ENCODE assay signal across 8 cellular contexts in the genomic region with DNA sequence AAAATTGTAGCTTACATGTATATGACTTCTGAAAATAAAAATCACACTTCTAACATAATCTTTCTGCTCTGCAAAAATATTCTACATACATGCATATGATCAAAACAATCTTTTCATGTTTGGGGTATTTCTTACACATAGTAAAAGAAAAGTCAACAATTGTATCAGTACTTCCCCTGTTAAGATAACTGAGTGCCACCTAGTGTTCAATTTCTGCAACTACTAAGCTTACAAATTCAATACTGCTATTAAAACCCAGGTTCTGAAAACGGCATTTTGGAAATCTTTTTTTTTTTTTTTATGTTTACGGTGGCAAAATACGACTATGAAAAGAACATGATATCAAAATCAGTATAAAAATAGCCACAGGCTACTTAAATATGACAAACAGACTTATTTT. TPM values are rescaled to one million over a fixed set of nuclear protein-coding genes. Genes with fewer than 3 reads are reported as not detected.
DNase-seq lines count a peak whose midpoint lies in the region; ATAC-seq, FAIRE-seq and TF ChIP-seq lines count a peak whose summit lies in the region.
"Not testable (repeated sequence)": the region's sequence is repeated elsewhere in the genome, so short reads cannot be mapped to it uniquely, and the experiment has no call there.

No MANE protein-coding gene starts in this region.

- in situ Hi-C loops in astrocyte of the spinal cord (cut with HindIII; ENCODE audit: low sequenced_read_pairs); HepG2 (cut with HindIII; ENCODE audit: extremely low pct_ligation_motif_present, low pct_unique_long_range_greater_than_20kb): not testable (repeated sequence)

- H3K4me2 ChIP-seq in OCI-LY3 (ENCODE audit: low read length); HepG2 (ENCODE audit: low read depth, low read length); smooth muscle cell: not testable (repeated sequence)

- not testable (repeated sequence) for H2AFZ ChIP-seq in OCI-LY3 (ENCODE audit: low read depth, low read length); HepG2 (ENCODE audit: low read length); smooth muscle cell (ENCODE audit: low read depth)

- not testable (repeated sequence) for TF ChIP-seq RAD21 in HepG2 (CRISPR knock-in tag; IDR thresholded peaks at IDR 0.05)

- not testable (repeated sequence) for H3K27me3 Mint-ChIP-seq in CD4-positive, CD25-positive, alpha-beta regulatory T cell

- peak; percentile 96 for FAIRE-seq in HepG2 (lab: Jason Lieb, UNC)

- intact Hi-C loops in esophagus muscularis mucosa (cut with DNase I), result loop anchor here (10.0 kb wide), 1 partner anchor 583 kb away; no protein-coding TSS in a partner anchor
- intact Hi-C loops in HepG2 (cut with micrococcal nuclease; ENCODE audit: unreplicated experiment), result not testable (repeated sequence)

- H3K36me3 ChIP-seq in CD4-positive, CD25-positive, alpha-beta regulatory T cell (ENCODE audit: control insufficient read depth, insufficient read depth, low read length), result peaks cover 38% of the 10 kb centered on the region
- H3K36me3 ChIP-seq in OCI-LY3 (replicated peaks; ENCODE audit: low read depth, low read length) (peaks cover 29% of the 10 kb centered on the region), esophagus muscularis mucosa (peaks cover 0 to 57% (median 40%) of the 10 kb centered on the region in 4 donors)
- not testable (repeated sequence) for H3K36me3 ChIP-seq in HepG2 (replicated peaks in 1 of 2; ENCODE audit: control insufficient read depth in 1 of 2, insufficient read depth in 2 of 2, low read length in 2 of 2); smooth muscle cell (ENCODE audit: low read depth)

- POLR2A ChIA-PET in HepG2 (lab: Yijun Ruan, JAX), result not testable (repeated sequence)

- TF ChIP-seq CTCF in OCI-LY3 (IDR thresholded peaks at IDR 0.05; ENCODE audit: low read depth, low read length) (peak; percentile 9; the same call in 1 of the 2 replicates), astrocyte of the spinal cord (IDR thresholded peaks at IDR 0.05; ENCODE audit: low read depth, low read length) (peak; percentile 31), esophagus muscularis mucosa (IDR thresholded peaks at IDR 0.05) (peak in 2 of 3 experiments; percentile 35), smooth muscle cell (IDR thresholded peaks at IDR 0.05; ENCODE audit: borderline replicate concordance, insufficient read depth, poor library complexity, severe bottlenecking) (peak; percentile 28)
- TF ChIP-seq CTCF in HepG2 (CRISPR knock-in tag; IDR thresholded peaks at IDR 0.05), result not testable (repeated sequence)

- peaks cover 0 to 13% (median 1%) of the 10 kb centered on the region in 4 donors for H3K4me1 Mint-ChIP-seq in CD4-positive, CD25-positive, alpha-beta regulatory T cell

- not testable (repeated sequence) for H3K4me3 Mint-ChIP-seq in CD4-positive, CD25-positive, alpha-beta regulatory T cell

- not testable (repeated sequence) for H3K9ac ChIP-seq in OCI-LY3 (ENCODE audit: low read length); HepG2 (ENCODE audit: insufficient read depth, low read depth, low read length); smooth muscle cell (ENCODE audit: low read depth)

- H3K79me2 ChIP-seq in OCI-LY3 (ENCODE audit: low read length); HepG2 (ENCODE audit: insufficient read depth, low read length); smooth muscle cell (ENCODE audit: low read depth): not testable (repeated sequence)

- BruUV-seq in HepG2 (replicated peaks; lab: Mats Ljungman, UMichigan), result TSS peak; percentile 19

- not testable (repeated sequence) for TF ChIP-seq EP300 in esophagus muscularis mucosa (IDR thresholded peaks at IDR 0.05); HepG2 (IDR thresholded peaks at IDR 0.05; ENCODE audit: low read depth in 2 of 2, low read length in 2 of 2); HepG2 (CRISPR knock-in tag; IDR thresholded peaks at IDR 0.05; ENCODE audit: borderline replicate concordance)

- 13% methylated on average over 3 of the region's 3 CpGs for WGBS in esophagus muscularis mucosa
- WGBS in HepG2 (ENCODE audit: low lambda C conversion rate), result 5% methylated on average over 3 of the region's 3 CpGs
- WGBS in smooth muscle cell (ENCODE audit: low lambda C conversion rate), result 56% methylated on average over 3 of the region's 3 CpGs

- not testable (repeated sequence) for H3K27me3 ChIP-seq in CD4-positive, CD25-positive, alpha-beta regulatory T cell (ENCODE audit: control insufficient read depth, insufficient read depth, low read length); OCI-LY3 (ENCODE audit: low read depth, low read length); esophagus muscularis mucosa; HepG2 (ENCODE audit: control insufficient read depth in 1 of 2, insufficient read depth in 2 of 2, low read length in 2 of 2); smooth muscle cell (ENCODE audit: low read depth)

- not testable (repeated sequence) for H3F3A ChIP-seq in smooth muscle cell (ENCODE audit: low read depth)

- H3K36me3 Mint-ChIP-seq in CD4-positive, CD25-positive, alpha-beta regulatory T cell, result peaks cover 20% of the 10 kb centered on the region

- H3K4me3 ChIP-seq in CD4-positive, CD25-positive, alpha-beta regulatory T cell (ENCODE audit: low read depth, low read length); OCI-LY3 (ENCODE audit: low read length); astrocyte of the spinal cord (ENCODE audit: low read depth, low read length); esophagus muscularis mucosa; HepG2 (replicated peaks in 1 of 3; ENCODE audit: insufficient read depth in 1 of 3, low read depth in 2 of 3, low read length in 3 of 3); smooth muscle cell: not testable (repeated sequence)

- not testable (repeated sequence) for H3K9me3 ChIP-seq in CD4-positive, CD25-positive, alpha-beta regulatory T cell (ENCODE audit: control insufficient read depth in 2 of 2, low read length in 2 of 2); OCI-LY3 (ENCODE audit: insufficient read depth, low read length); esophagus muscularis mucosa; HepG2 (ENCODE audit: low read length); smooth muscle cell (replicated peaks; ENCODE audit: low read depth)

- TF ChIP-seq POLR2A in esophagus muscularis mucosa (IDR thresholded peaks at IDR 0.05; ENCODE audit: low read depth); HepG2 (IDR thresholded peaks at IDR 0.05; ENCODE audit: insufficient read depth in 1 of 2, low read depth in 2 of 2, low read length in 2 of 2): not testable (repeated sequence)

- H3K27ac Mint-ChIP-seq in CD4-positive, CD25-positive, alpha-beta regulatory T cell, result not testable (repeated sequence)

- H3K27ac ChIP-seq in CD4-positive, CD25-positive, alpha-beta regulatory T cell (ENCODE audit: insufficient read depth, low read length, poor library complexity, severe bottlenecking); OCI-LY3 (ENCODE audit: low read length); esophagus muscularis mucosa (replicated peaks in 1 of 4); HepG2 (ENCODE audit: extremely low read length, insufficient read depth, low read length); smooth muscle cell (ENCODE audit: low read depth): not testable (repeated sequence)

- CTCF ChIA-PET in HepG2 (lab: Yijun Ruan, JAX; ENCODE audit: low intra/inter-chr PET ratio, low total read pairs), result not testable (repeated sequence)

- DNase-seq in CD4-positive, CD25-positive, alpha-beta regulatory T cell, result peak in 1 of 3 donors; percentile 28
- DNase-seq in astrocyte of the spinal cord (ENCODE audit: low read depth, low spot score); esophagus muscularis mucosa (ENCODE audit: extremely low spot score); HepG2 (ENCODE audit: low spot score); smooth muscle cell (lab: John Stamatoyannopoulos, UW; ENCODE audit: unreplicated experiment): not testable (repeated sequence)

- H3K4me1 ChIP-seq in CD4-positive, CD25-positive, alpha-beta regulatory T cell (ENCODE audit: control insufficient read depth, insufficient read depth, low read length, poor library complexity, severe bottlenecking); OCI-LY3 (ENCODE audit: low read length); esophagus muscularis mucosa; smooth muscle cell (ENCODE audit: low read depth): not testable (repeated sequence)
- H3K4me1 ChIP-seq in HepG2 (ENCODE audit: insufficient read depth, low read length), result peaks cover 18% of the 10 kb centered on the region

- H4K20me1 ChIP-seq in OCI-LY3 (ENCODE audit: insufficient read depth, low read length); HepG2 (ENCODE audit: insufficient read depth, low read length); smooth muscle cell (ENCODE audit: low read depth): not testable (repeated sequence)

- not testable (repeated sequence) for H3K9me3 Mint-ChIP-seq in CD4-positive, CD25-positive, alpha-beta regulatory T cell

- ATAC-seq in CD4-positive, CD25-positive, alpha-beta regulatory T cell (ENCODE audit: low read depth in 2 of 2), result peak; percentile 53 to 56
- ATAC-seq in GM18907 (IDR thresholded peaks at IDR 0.05; ENCODE audit: unreplicated experiment) (peak; percentile 72), HG02763 (IDR thresholded peaks at IDR 0.05; ENCODE audit: unreplicated experiment) (peak; percentile 46), HepG2 (0 out of 3 replicates have a peak, but pooled peaks have one; percentile 36)

RNA-seq across cellular contexts. Expression of a gene that starts 10.7 kb away (rescaled TPM):
- 0.99 TPM for total RNA-seq in CD4-positive, CD25-positive, alpha-beta regulatory T cell
- under 1 TPM in 2 of 4 donors, not detected in 2; 0.22 to 0.30 TPM for polyA plus RNA-seq in CD4-positive, CD25-positive, alpha-beta regulatory T cell
- under 1 TPM; 0.19 to 0.83 (median 0.44) TPM for total RNA-seq in esophagus muscularis mucosa
- total RNA-seq in HepG2 (2016; rRNA removed; fragmentation: Illumina TruSeq; extraction: Trizol), result 10.5 and 14.2 TPM in 2 replicates
- total RNA-seq in HepG2 (2016; cell fraction: cytosol; rRNA removed; fragmentation: Illumina TruSeq; extraction: Trizol; ENCODE audit: low read depth), result 1.6 and 1.7 TPM in 2 replicates
- 10.8 and 14.2 TPM in 2 replicates for total RNA-seq in HepG2 (2016; cell fraction: insoluble cytoplasmic fraction; rRNA removed; fragmentation: Illumina TruSeq; extraction: Trizol)
- total RNA-seq in HepG2 (2016; cell fraction: membrane; rRNA removed; fragmentation: Illumina TruSeq; extraction: Trizol), result 4.6 and 5.0 TPM in 2 replicates
- total RNA-seq in HepG2 (2016; cell fraction: nucleus; rRNA removed; fragmentation: Illumina TruSeq; extraction: Trizol), result 6.9 and 9.9 TPM in 2 replicates
- 7.2 and 9.6 TPM in 2 replicates for polyA plus RNA-seq in HepG2 (2011; rRNA removed)
- 5.8 and 5.9 TPM in 2 replicates for polyA plus RNA-seq in HepG2 (2011; cell fraction: cytosol; rRNA removed)
- polyA plus RNA-seq in HepG2 (2011; cell fraction: nucleus; rRNA removed), result 8.1 and 8.2 TPM in 2 replicates
- 7.2 and 8.2 TPM in 2 replicates for polyA plus RNA-seq in HepG2 (2012)
- 1.3 and 1.5 TPM in 2 replicates for polyA plus RNA-seq in HepG2 (2016; cell fraction: cytosol; fragmentation: Illumina TruSeq; extraction: Trizol; ENCODE audit: low read depth)
- polyA plus RNA-seq in HepG2 (2016; cell fraction: insoluble cytoplasmic fraction; fragmentation: Illumina TruSeq; extraction: Trizol; ENCODE audit: low read depth), result 15.0 and 15.7 TPM in 2 replicates
- 3.5 and 4.2 TPM in 2 replicates for polyA plus RNA-seq in HepG2 (2016; cell fraction: membrane; fragmentation: Illumina TruSeq; extraction: Trizol; ENCODE audit: low read depth)
- polyA plus RNA-seq in HepG2 (2016; cell fraction: nucleus; fragmentation: Illumina TruSeq; extraction: Trizol; ENCODE audit: insufficient read depth, low read depth), result 17.4 and 18.7 TPM in 2 replicates
- polyA minus RNA-seq in HepG2 (2011; rRNA and poly(A)+ RNA removed; ENCODE audit: low replicate concordance), result 0.07 and 4.4 TPM in 2 replicates
- polyA minus RNA-seq in HepG2 (2011; cell fraction: cytosol; rRNA and poly(A)+ RNA removed), result 5.4 and 6.0 TPM in 2 replicates
- 3.7 and 5.6 TPM in 2 replicates for polyA minus RNA-seq in HepG2 (2011; cell fraction: nucleus; rRNA and poly(A)+ RNA removed)
- total RNA-seq in smooth muscle cell, result 0.09 and 0.18 TPM in 2 replicates
- polyA plus RNA-seq in smooth muscle cell, result 1.7 TPM in 1 of 2 replicates, not detected in the other

RNA-seq across cellular contexts. Expression of a gene that starts 14.2 kb away (rescaled TPM):
- total RNA-seq in CD4-positive, CD25-positive, alpha-beta regulatory T cell, result 59.8 TPM
- 10 to 100 TPM; 40.9 to 81.1 (median 77.1) TPM for polyA plus RNA-seq in CD4-positive, CD25-positive, alpha-beta regulatory T cell
- total RNA-seq in esophagus muscularis mucosa (10 to 100 TPM; 45.2 to 55.0 (median 46.9) TPM), HepG2 (2016; rRNA removed; fragmentation: Illumina TruSeq; extraction: Trizol) (82.7 and 124 TPM in 2 replicates), smooth muscle cell (40.3 and 48.2 TPM in 2 replicates)
- 5.1 and 6.9 TPM in 2 replicates for total RNA-seq in HepG2 (2016; cell fraction: cytosol; rRNA removed; fragmentation: Illumina TruSeq; extraction: Trizol; ENCODE audit: low read depth)
- total RNA-seq in HepG2 (2016; cell fraction: insoluble cytoplasmic fraction; rRNA removed; fragmentation: Illumina TruSeq; extraction: Trizol), result 79.6 and 135 TPM in 2 replicates
- 24.9 and 26.4 TPM in 2 replicates for total RNA-seq in HepG2 (2016; cell fraction: membrane; rRNA removed; fragmentation: Illumina TruSeq; extraction: Trizol)
- total RNA-seq in HepG2 (2016; cell fraction: nucleus; rRNA removed; fragmentation: Illumina TruSeq; extraction: Trizol), result 38.4 and 40.2 TPM in 2 replicates
- polyA plus RNA-seq in HepG2 (2011; rRNA removed) (24.9 and 35.1 TPM in 2 replicates), smooth muscle cell (37.2 and 40.7 TPM in 2 replicates)
- 7.5 and 14.6 TPM in 2 replicates for polyA plus RNA-seq in HepG2 (2011; cell fraction: cytosol; rRNA removed)
- polyA plus RNA-seq in HepG2 (2011; cell fraction: nucleus; rRNA removed), result 7.1 and 9.1 TPM in 2 replicates
- polyA plus RNA-seq in HepG2 (2012), result 59.9 and 64.7 TPM in 2 replicates
- polyA plus RNA-seq in HepG2 (2016; cell fraction: cytosol; fragmentation: Illumina TruSeq; extraction: Trizol; ENCODE audit: low read depth), result 11.9 and 14.1 TPM in 2 replicates
- polyA plus RNA-seq in HepG2 (2016; cell fraction: insoluble cytoplasmic fraction; fragmentation: Illumina TruSeq; extraction: Trizol; ENCODE audit: low read depth), result 199 and 224 TPM in 2 replicates
- 30.3 and 31.0 TPM in 2 replicates for polyA plus RNA-seq in HepG2 (2016; cell fraction: membrane; fragmentation: Illumina TruSeq; extraction: Trizol; ENCODE audit: low read depth)
- polyA plus RNA-seq in HepG2 (2016; cell fraction: nucleus; fragmentation: Illumina TruSeq; extraction: Trizol; ENCODE audit: insufficient read depth, low read depth), result 76.8 and 77.3 TPM in 2 replicates
- polyA minus RNA-seq in HepG2 (2011; rRNA and poly(A)+ RNA removed; ENCODE audit: low replicate concordance), result 14.2 and 14.3 TPM in 2 replicates
- polyA minus RNA-seq in HepG2 (2011; cell fraction: cytosol; rRNA and poly(A)+ RNA removed), result 31.8 and 32.0 TPM in 2 replicates
- 24.5 and 26.0 TPM in 2 replicates for polyA minus RNA-seq in HepG2 (2011; cell fraction: nucleus; rRNA and poly(A)+ RNA removed)
